In genomic region chr3:126267169-126267975, GRCh38 we compare ENCODE assay signal across 8 cellular contexts.
DNase-seq lines count a peak whose midpoint lies in the region; ATAC-seq and TF ChIP-seq lines count a peak whose summit lies in the region.

No MANE protein-coding gene starts in this region.

- H3K27ac ChIP-seq in HUES6 (ENCODE audit: low read depth, low read length) (peak overlapping the region; percentile 69; the same call in 1 of the 2 replicates), iPS DF 6.9 (ENCODE audit: low read length) (no peak overlapping the region)

- H3K9me3 Mint-ChIP-seq in brain, result peaks cover 0 to 8% (median 6%) of the 10 kb centered on the region in 5 experiments

- H3K4me1 ChIP-seq in HUES6 (ENCODE audit: control insufficient read depth, insufficient read depth, low read length) (peaks cover 31% of the 10 kb centered on the region), iPS DF 6.9 (ENCODE audit: control insufficient read depth, insufficient read depth, low read length) (peaks cover 11% of the 10 kb centered on the region)

- no peak for DNase-seq in iPS DF 6.9 (ENCODE audit: low read depth, low spot score)
- DNase-seq in retina, result peak; percentile 91
- no peak for DNase-seq in activated effector memory CD4-positive, alpha-beta T cell treated with anti-CD3 and anti-CD28 coated beads, Interleukin-2, amount 50 U/mL, for 16 hours
- DNase-seq in T-helper 9 cell, result no peak

- no CpG with 5 or more reads among the region's 62 CpGs for WGBS in iPS DF 6.9 (ENCODE audit: insufficient coverage, insufficient read length)

- no peak for ATAC-seq in GM21737 (IDR thresholded peaks at IDR 0.05; ENCODE audit: unreplicated experiment)
- no peak for ATAC-seq in HG02610 (IDR thresholded peaks at IDR 0.05; ENCODE audit: unreplicated experiment)

- H3K4me3 Mint-ChIP-seq in brain, result peak overlapping the region; percentile 77 to 84 (median 84)

- peak overlapping the region in 4 of 5 experiments; percentile 81 to 96 (median 91) for H3K27ac Mint-ChIP-seq in brain

- H3K27me3 ChIP-seq in HUES6 (ENCODE audit: control insufficient read depth, insufficient read depth, low read length) (peaks cover 8% of the 10 kb centered on the region; the same call in 1 of the 2 replicates), iPS DF 6.9 (ENCODE audit: control insufficient read depth, insufficient read depth, low read length) (no peaks in the 10 kb centered on the region; the same call in 1 of the 2 replicates)

- H3K9ac ChIP-seq in HUES6 (ENCODE audit: low read length), result peak overlapping the region; percentile 84

- peaks cover 2% of the 10 kb centered on the region for H3K9me3 ChIP-seq in HUES6 (ENCODE audit: control insufficient read depth, insufficient read depth, low read depth, low read length)
- H3K9me3 ChIP-seq in iPS DF 6.9 (ENCODE audit: control insufficient read depth, insufficient read depth, low read length), result no peaks in the 10 kb centered on the region

- H3K4me1 Mint-ChIP-seq in brain, result peaks cover 58% of the 10 kb centered on the region

- no peaks in the 10 kb centered on the region for H3K36me3 Mint-ChIP-seq in brain

- TF ChIP-seq CTCF in brain (conservative IDR thresholded peaks at IDR 0.05), result peak in 1 of 2 experiments; percentile 29

- no peaks in the 10 kb centered on the region for H3K36me3 ChIP-seq in HUES6 (ENCODE audit: control insufficient read depth, insufficient read depth, low read length)
- H3K36me3 ChIP-seq in iPS DF 6.9 (ENCODE audit: control insufficient read depth, insufficient read depth, low read length), result no peaks in the 10 kb centered on the region

- H3K4me3 ChIP-seq in HUES6 (ENCODE audit: low read depth, low read length) (peak overlapping the region; percentile 52), iPS DF 6.9 (ENCODE audit: low read length) (peak overlapping the region; percentile 38; the same call in 1 of the 2 replicates)

- peaks cover 2% of the 10 kb centered on the region for H3K27me3 Mint-ChIP-seq in brain
